Comparison of ENCODE assay signal across 1 cellular context in genomic region chr1:31422505-31423319, GRCh38.
TF ChIP-seq lines count a peak whose summit lies in the region.

No MANE protein-coding gene starts in this region.

TF ChIP-seq in HepG2, 621 proteins besides CTCF, POLR2A, EP300 and RAD21 (continued from another document and continues in another):
- TF ChIP-seq ZNF205 (CRISPR knock-in tag; IDR thresholded peaks at IDR 0.05) (0 out of 2 replicates have a peak, but pooled peaks have one; percentile 30), ZNF891 (CRISPR knock-in tag; IDR thresholded peaks at IDR 0.05) (no peak), PHF8 (CRISPR knock-in tag; IDR thresholded peaks at IDR 0.05) (no peak), SNAPC5 (CRISPR knock-in tag; IDR thresholded peaks at IDR 0.05; ENCODE audit: borderline replicate concordance) (no peak), HNRNPH1 (optimal IDR thresholded peaks at IDR 0.05; ENCODE audit: low read depth, low read length) (no peak), SP1 (IDR thresholded peaks at IDR 0.05) (no peak), SP1 (CRISPR knock-in tag; IDR thresholded peaks at IDR 0.05) (no peak), AGO1 (IDR thresholded peaks at IDR 0.05; ENCODE audit: low read depth, low read length, poor library complexity, severe bottlenecking) (no peak), ZNF430 (CRISPR knock-in tag; IDR thresholded peaks at IDR 0.05) (peak; percentile 61; the same call in 1 of the 2 replicates), PATZ1 (CRISPR knock-in tag; IDR thresholded peaks at IDR 0.05) (no peak), THAP8 (CRISPR knock-in tag; IDR thresholded peaks at IDR 0.05; ENCODE audit: borderline replicate concordance) (no peak), ZBTB26 (CRISPR knock-in tag; IDR thresholded peaks at IDR 0.05; ENCODE audit: borderline replicate concordance) (no peak; the same call in 1 of the 2 replicates), ZMYM2 (CRISPR knock-in tag; IDR thresholded peaks at IDR 0.05) (0 out of 2 replicates have a peak, but pooled peaks have one; percentile 60), U2AF2 (IDR thresholded peaks at IDR 0.05; ENCODE audit: low read depth, low read length) (no peak), ZNF362 (CRISPR knock-in tag; IDR thresholded peaks at IDR 0.05; ENCODE audit: borderline replicate concordance) (no peak; the same call in 1 of the 2 replicates), NCOR1 (IDR thresholded peaks at IDR 0.05; ENCODE audit: borderline replicate concordance, low read length) (no peak), ZNF354B (CRISPR knock-in tag; IDR thresholded peaks at IDR 0.05) (no peak), ZNF629 (CRISPR knock-in tag; conservative IDR thresholded peaks at IDR 0.05) (no peak), ZNF296 (CRISPR knock-in tag; conservative IDR thresholded peaks at IDR 0.05) (no peak), PITX1 (CRISPR knock-in tag; IDR thresholded peaks at IDR 0.05) (no peak), USF2 (IDR thresholded peaks at IDR 0.05; ENCODE audit: low read depth, low read length) (no peak), USF2 (CRISPR knock-in tag; IDR thresholded peaks at IDR 0.05; ENCODE audit: borderline replicate concordance) (no peak), U2AF1 (optimal IDR thresholded peaks at IDR 0.05; ENCODE audit: low read depth, low read length) (no peak), ZNF775 (CRISPR knock-in tag; IDR thresholded peaks at IDR 0.05; ENCODE audit: borderline replicate concordance) (no peak), MED1 (CRISPR knock-in tag; IDR thresholded peaks at IDR 0.05) (peak; percentile 62), THAP11 (CRISPR knock-in tag; IDR thresholded peaks at IDR 0.05) (peak; percentile 30; the same call in 1 of the 2 replicates), CBX5 (CRISPR knock-in tag; IDR thresholded peaks at IDR 0.05; ENCODE audit: borderline replicate concordance) (no peak), ATF7-NPFF (CRISPR knock-in tag; IDR thresholded peaks at IDR 0.05; ENCODE audit: low read depth) (no peak), ZFP82 (CRISPR knock-in tag; IDR thresholded peaks at IDR 0.05; ENCODE audit: borderline replicate concordance) (no peak), ZBTB44 (CRISPR knock-in tag; IDR thresholded peaks at IDR 0.05) (no peak), IRF9 (CRISPR knock-in tag; IDR thresholded peaks at IDR 0.05; ENCODE audit: borderline replicate concordance) (no peak), PRDM15 (CRISPR knock-in tag; IDR thresholded peaks at IDR 0.05) (no peak), ZNF672 (CRISPR knock-in tag; IDR thresholded peaks at IDR 0.05) (no peak), IKZF5 (CRISPR knock-in tag; IDR thresholded peaks at IDR 0.05) (no peak; the same call in 1 of the 2 replicates), GLMP (CRISPR knock-in tag; IDR thresholded peaks at IDR 0.05; ENCODE audit: borderline replicate concordance) (no peak), CREB1 (IDR thresholded peaks at IDR 0.05) (no peak), CREB1 (CRISPR knock-in tag; IDR thresholded peaks at IDR 0.05) (peak; percentile 65), GLI4 (CRISPR knock-in tag; IDR thresholded peaks at IDR 0.05; ENCODE audit: borderline replicate concordance) (no peak), SATB2 (CRISPR knock-in tag; IDR thresholded peaks at IDR 0.05) (no peak), HNF4A (CRISPR knock-in tag; IDR thresholded peaks at IDR 0.05) (no peak), HOXA5 (CRISPR knock-in tag; IDR thresholded peaks at IDR 0.05) (0 out of 2 replicates have a peak, but pooled peaks have one; percentile 29), ZNF121 (CRISPR knock-in tag; IDR thresholded peaks at IDR 0.05) (no peak), TERF1 (CRISPR knock-in tag; IDR thresholded peaks at IDR 0.05) (no peak), ATF5 (CRISPR knock-in tag; IDR thresholded peaks at IDR 0.05; ENCODE audit: low read depth) (no peak), POLR2G (IDR thresholded peaks at IDR 0.05; ENCODE audit: low read depth, low read length) (no peak), POGZ (CRISPR knock-in tag; IDR thresholded peaks at IDR 0.05) (no peak), DMAP1 (CRISPR knock-in tag; IDR thresholded peaks at IDR 0.05) (no peak)
